ENCODE assay signal across 14 cellular contexts in genomic region chr4:186040316-186040715, GRCh38. TPM values are rescaled to one million over a fixed set of nuclear protein-coding genes. Genes with fewer than 3 reads are reported as not detected.
DNase-seq lines count a peak whose midpoint lies in the region; ATAC-seq, FAIRE-seq and TF ChIP-seq lines count a peak whose summit lies in the region.
"Had no signal": no experiment of that assay in that cellular context is flagged by ENCODE, and none has a peak within 500 bp of the region (broad histone marks: within the 10 kb centered on the region; RNA-seq: fewer than 3 reads in every experiment).

No MANE protein-coding gene starts in this region.

- no peaks in the 10 kb centered on the region for H3K9me3 Mint-ChIP-seq in HFFc6
- H3K9me3 Mint-ChIP-seq in naive thymus-derived CD4-positive, alpha-beta T cell, result peaks cover 0 to 10% (median 0%) of the 10 kb centered on the region in 11 donors

- CTCF ChIA-PET in A549 (lab: Yijun Ruan, JAX), result interaction anchor here (3.6 to 5.5 kb wide), 3 partner anchors 20 to 442 kb away, joined by 12 to 64 read pairs (median 28); no protein-coding TSS in a partner anchor
- CTCF ChIA-PET in naive thymus-derived CD4-positive, alpha-beta T cell (lab: Charles Lee), result interaction anchor here (0.7 kb wide), 1 partner anchor 387 kb away, joined by 3 read pairs; no protein-coding TSS in a partner anchor

- H3K9me3 ChIP-seq in A549 (no peaks in the 10 kb centered on the region), osteoblast (ENCODE audit: low read depth, low read length) (no peaks in the 10 kb centered on the region), stomach smooth muscle (ENCODE audit: control insufficient read depth in 2 of 2, low read length in 2 of 2) (no peaks in the 10 kb centered on the region), body of pancreas (no peaks in the 10 kb centered on the region), left lung (no peaks in the 10 kb centered on the region)
- no peaks in the 10 kb centered on the region for H3K9me3 ChIP-seq in naive thymus-derived CD4-positive, alpha-beta T cell (ENCODE audit: control insufficient read depth in 2 of 3, low read length in 3 of 3)
- H3K9me3 ChIP-seq: BE2C had no signal

- POLR2A ChIA-PET in A549 (lab: Yijun Ruan, JAX), result no interaction called here
- POLR2A ChIA-PET in naive thymus-derived CD4-positive, alpha-beta T cell (lab: Charles Lee), result no interaction called here

- peaks cover 8% of the 10 kb centered on the region for H3K27me3 Mint-ChIP-seq in HFFc6 (ENCODE audit: insufficient read depth)
- peaks cover 11 to 39% (median 29%) of the 10 kb centered on the region in 5 donors for H3K27me3 Mint-ChIP-seq in naive thymus-derived CD4-positive, alpha-beta T cell

- no peak for FAIRE-seq in A549 (lab: Jason Lieb, UNC)

- TF ChIP-seq POLR2A in A549 (IDR thresholded peaks at IDR 0.05; ENCODE audit: low read length) (no peak), body of pancreas (IDR thresholded peaks at IDR 0.05) (no peak)

- intact Hi-C loops in naive thymus-derived CD4-positive, alpha-beta T cell (cut with micrococcal nuclease), result no loop called here
- intact Hi-C loops in body of pancreas (cut with DNase I) (no loop called here), left lung (cut with DNase I) (no loop called here)

- H3K27ac Mint-ChIP-seq in HFFc6, result no peak overlapping the region
- no peak overlapping the region for H3K27ac Mint-ChIP-seq in naive thymus-derived CD4-positive, alpha-beta T cell
- H3K27ac Mint-ChIP-seq: CD4-positive, alpha-beta memory T cell had no signal

- peak overlapping the region; percentile 52 to 58 for H3K9ac ChIP-seq in stomach smooth muscle (ENCODE audit: low read length in 2 of 2)

- no peaks in the 10 kb centered on the region for H3K36me3 Mint-ChIP-seq in HFFc6 (ENCODE audit: low read depth)
- H3K36me3 Mint-ChIP-seq in naive thymus-derived CD4-positive, alpha-beta T cell, result no peaks in the 10 kb centered on the region
- H3K36me3 Mint-ChIP-seq: CD4-positive, alpha-beta memory T cell had no signal

- H3K79me2 ChIP-seq in osteoblast (ENCODE audit: insufficient read depth, low read length), result no peaks in the 10 kb centered on the region

- no peak overlapping the region for H3K4me3 Mint-ChIP-seq in HFFc6
- H3K4me3 Mint-ChIP-seq in naive thymus-derived CD4-positive, alpha-beta T cell, result no peak overlapping the region
- H3K4me3 Mint-ChIP-seq: CD4-positive, alpha-beta memory T cell had no signal

- 60% methylated on average over 12 of the region's 12 CpGs for WGBS in A549 (ENCODE audit: missing lambda C conversion rate)
- WGBS in body of pancreas, 2 donors, result 80 to 90% methylated on average over 12 of the region's 12 CpGs

- peaks cover 10% of the 10 kb centered on the region for H3K27me3 ChIP-seq in osteoblast (ENCODE audit: insufficient read depth, low read length)
- no peaks in the 10 kb centered on the region for H3K27me3 ChIP-seq in stomach smooth muscle (ENCODE audit: control insufficient read depth in 1 of 2, insufficient read depth in 2 of 2, low read length in 2 of 2)
- H3K27me3 ChIP-seq in naive thymus-derived CD4-positive, alpha-beta T cell (ENCODE audit: control insufficient read depth in 2 of 2, insufficient read depth in 2 of 2, low read length in 2 of 2), result no peaks in the 10 kb centered on the region
- H3K27me3 ChIP-seq in body of pancreas, result no peaks in the 10 kb centered on the region
- peaks cover 0 to 6% of the 10 kb centered on the region in 2 donors for H3K27me3 ChIP-seq in left lung
- H3K27me3 ChIP-seq: BE2C had no signal

- TF ChIP-seq EP300 in A549 (IDR thresholded peaks at IDR 0.05), result no peak

- no peaks in the 10 kb centered on the region for H3K4me1 ChIP-seq in A549
- peaks cover 3% of the 10 kb centered on the region for H3K4me1 ChIP-seq in osteoblast (ENCODE audit: insufficient read depth, low read length)
- H3K4me1 ChIP-seq in stomach smooth muscle (ENCODE audit: control insufficient read depth, insufficient read depth, low read length), result peaks cover 23% of the 10 kb centered on the region
- no peaks in the 10 kb centered on the region for H3K4me1 ChIP-seq in naive thymus-derived CD4-positive, alpha-beta T cell (ENCODE audit: control insufficient read depth in 2 of 2, insufficient read depth in 2 of 2, low read length in 2 of 2)
- H3K4me1 ChIP-seq in body of pancreas, result no peaks in the 10 kb centered on the region
- peaks cover 0 to 7% of the 10 kb centered on the region in 2 donors for H3K4me1 ChIP-seq in left lung
- H3K4me1 ChIP-seq: BE2C had no signal

- TF ChIP-seq RAD21 in A549 (conservative IDR thresholded peaks at IDR 0.05 in 1 of 2, IDR thresholded peaks at IDR 0.05 in 1 of 2), result no peak

- no peak overlapping the region for H3K4me3 ChIP-seq in A549
- H3K4me3 ChIP-seq in osteoblast (ENCODE audit: insufficient read depth, low read length), result no peak overlapping the region
- H3K4me3 ChIP-seq in stomach smooth muscle (ENCODE audit: low read length in 2 of 2), result peak overlapping the region; percentile 66 to 70
- H3K4me3 ChIP-seq in naive thymus-derived CD4-positive, alpha-beta T cell (ENCODE audit: low read length), result no peak overlapping the region
- no peak overlapping the region for H3K4me3 ChIP-seq in body of pancreas
- H3K4me3 ChIP-seq in left lung, result no peak overlapping the region

- no peaks in the 10 kb centered on the region for H3K36me3 ChIP-seq in osteoblast (ENCODE audit: insufficient read depth, low read length)
- no peaks in the 10 kb centered on the region for H3K36me3 ChIP-seq in stomach smooth muscle (ENCODE audit: control insufficient read depth in 2 of 2, insufficient read depth in 2 of 2, low read length in 2 of 2)
- no peaks in the 10 kb centered on the region for H3K36me3 ChIP-seq in naive thymus-derived CD4-positive, alpha-beta T cell (ENCODE audit: control insufficient read depth in 2 of 3, insufficient read depth in 3 of 3, low read length in 3 of 3)
- no peaks in the 10 kb centered on the region for H3K36me3 ChIP-seq in body of pancreas (replicated peaks in 1 of 2; ENCODE audit: insufficient read depth in 1 of 2, low read depth in 2 of 2)
- H3K36me3 ChIP-seq in left lung, result no peaks in the 10 kb centered on the region
- H3K36me3 ChIP-seq: BE2C had no signal

- ATAC-seq in A549 (no peak), body of pancreas (no peak), left lung (no peak)
- no peak for ATAC-seq in naive thymus-derived CD4-positive, alpha-beta T cell

- H3K4me2 ChIP-seq in A549 (peak overlapping the region; percentile 40), osteoblast (ENCODE audit: insufficient read depth, low read length) (peak overlapping the region; percentile 67)

- no peak overlapping the region for H2AFZ ChIP-seq in osteoblast (ENCODE audit: low read length)

- H3K27ac ChIP-seq in A549 (no peak overlapping the region), VCaP (peak overlapping the region; percentile 37), osteoblast (ENCODE audit: low read depth, low read length) (no peak overlapping the region), stomach smooth muscle (ENCODE audit: low read length) (peak overlapping the region; percentile 89), body of pancreas (no peak overlapping the region), left lung (no peak overlapping the region)
- no peak overlapping the region for H3K27ac ChIP-seq in naive thymus-derived CD4-positive, alpha-beta T cell (ENCODE audit: low read depth, low read length)
- H3K27ac ChIP-seq: HL-60 had no signal

- H4K20me1 ChIP-seq in osteoblast (ENCODE audit: insufficient read depth, low read length), result no peaks in the 10 kb centered on the region

- H3K4me1 Mint-ChIP-seq in HFFc6 (ENCODE audit: low read depth), result no peaks in the 10 kb centered on the region
- H3K4me1 Mint-ChIP-seq in naive thymus-derived CD4-positive, alpha-beta T cell, result no peaks in the 10 kb centered on the region

- TF ChIP-seq CTCF in A549 (IDR thresholded peaks at IDR 0.05), result no peak
- no peak for TF ChIP-seq CTCF in VCaP (conservative IDR thresholded peaks at IDR 0.05)
- no peak for TF ChIP-seq CTCF in osteoblast (IDR thresholded peaks at IDR 0.05; ENCODE audit: extremely low read depth, low read depth, low read length)
- no peak for TF ChIP-seq CTCF in HFFc6 (IDR thresholded peaks at IDR 0.05)
- no peak for TF ChIP-seq CTCF in body of pancreas (IDR thresholded peaks at IDR 0.05)
- no peak for TF ChIP-seq CTCF in left lung (IDR thresholded peaks at IDR 0.05)

- no peak for DNase-seq in A549 (ENCODE audit: low read depth in 1 of 2, low spot score in 1 of 2)
- DNase-seq in osteoblast (ENCODE audit: insufficient read length, low spot score, missing footprints), result no peak
- no peak for DNase-seq in HFFc6
- DNase-seq in naive thymus-derived CD4-positive, alpha-beta T cell, result no peak
- DNase-seq in body of pancreas, result no peak
- no peak for DNase-seq in left lung
- DNase-seq: BE2C; CD4-positive, alpha-beta memory T cell; DND-41; GDM1; HCEC 1CT had no signal

TF ChIP-seq in A549, 52 proteins besides CTCF, POLR2A, EP300 and RAD21:
- TF ChIP-seq HMGXB4 (CRISPR knock-in tag; IDR thresholded peaks at IDR 0.05; ENCODE audit: borderline replicate concordance) (no peak), ZSCAN20 (CRISPR knock-in tag; IDR thresholded peaks at IDR 0.05) (no peak)

RNA-seq across cellular contexts. Expression of gene TLR3, which starts 28.6 kb away (rescaled TPM):
- polyA plus RNA-seq in A549 (2011; rRNA removed) (0.74 and 0.81 TPM in 2 replicates), A549 (2017; fragmentation: RNase III; extraction: RNeasy Plus Mini Kit Qiagen cat#74134 plus additional on column Dnase treatment) (0.09 to 0.29 TPM (median 0.16 TPM) in 3 replicates)
- 0.04 and 0.05 TPM in 2 replicates for polyA plus RNA-seq in A549 (2012; cell fraction: cytosol; rRNA removed)
- polyA plus RNA-seq in A549 (2012; cell fraction: nucleus; rRNA removed), result 0.02 and 0.04 TPM in 2 replicates
- 0.66 and 0.68 TPM in 2 replicates for polyA minus RNA-seq in A549 (2011; rRNA and poly(A)+ RNA removed)
- total RNA-seq in osteoblast (8.0 and 8.8 TPM in 2 replicates), body of pancreas (1 to 10 TPM; 2.6 to 4.2 TPM), left lung (10 to 100 TPM; 24.6 to 44.2 TPM)
- under 1 TPM; 0.20 to 0.90 (median 0.45) TPM for total RNA-seq in HFFc6 (2021; fragmentation: NEBNext Ultra II Directional; extraction: Animal tissue kit (Norgen Biotek cat#: 25700))
- total RNA-seq in naive thymus-derived CD4-positive, alpha-beta T cell, result 1 to 10 TPM in 3 of 5 experiments, under 1 TPM in 2; 0.24 to 1.5 (median 1.2) TPM
- under 1 TPM; 0.13 to 0.21 TPM for polyA plus RNA-seq in naive thymus-derived CD4-positive, alpha-beta T cell

Comparison
In these comparisons a context has a peak if more than half of its experiments do, and no peak if none do; other contexts are left out.
1. H3K27ac ChIP-seq: peak in VCaP (single experiment) and stomach smooth muscle (single experiment); none in A549 (0 of 2), osteoblast (single experiment), naive thymus-derived CD4-positive, alpha-beta T cell (single experiment), body of pancreas (0 of 4) and left lung (0 of 2).
2. H3K4me3 ChIP-seq: peak in stomach smooth muscle (2 of 2); none in A549 (single experiment), osteoblast (single experiment), naive thymus-derived CD4-positive, alpha-beta T cell (single experiment), body of pancreas (0 of 2) and left lung (0 of 2).